11 cellular contexts compared by ENCODE assay signal in the genomic region with DNA sequence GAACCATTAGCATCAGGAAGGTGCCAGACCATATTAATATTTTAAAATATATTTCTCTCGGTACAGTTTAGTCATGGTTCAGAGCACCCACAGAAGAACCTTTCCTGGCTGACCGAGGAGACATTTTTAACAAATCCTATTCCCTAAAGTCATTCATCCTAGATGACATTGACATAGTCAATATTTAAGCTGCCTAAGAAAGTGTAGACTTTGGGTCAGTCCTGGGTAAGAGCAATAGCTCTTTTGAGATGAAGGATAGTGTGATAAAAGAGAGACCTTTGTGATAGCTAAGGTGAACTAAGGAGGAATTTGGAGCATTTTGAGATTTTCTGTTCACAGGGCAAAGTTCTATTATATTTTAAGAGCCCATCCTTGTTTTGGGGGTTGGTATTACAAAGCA. TPM values are rescaled to one million over a fixed set of nuclear protein-coding genes. Genes with fewer than 3 reads are reported as not detected.
DNase-seq lines count a peak whose midpoint lies in the region; ATAC-seq, FAIRE-seq and TF ChIP-seq lines count a peak whose summit lies in the region.
"Had no signal": no experiment of that assay in that cellular context is flagged by ENCODE, and none has a peak within 500 bp of the region (broad histone marks: within the 10 kb centered on the region; RNA-seq: fewer than 3 reads in every experiment).

No MANE protein-coding gene starts in this region.

- no peak for DNase-seq in GM12865 (ENCODE audit: low read depth)
- no peak for DNase-seq in colonic mucosa
- DNase-seq in small intestine: no peak
- no peak for DNase-seq in activated CD4-positive, alpha-beta memory T cell treated with anti-CD3 and anti-CD28 coated beads for 36 hours
- DNase-seq in GM19240 (ENCODE audit: insufficient read length, low spot score): no peak
- DNase-seq in NCI-H2227 treated with DMSO at 0.1 percent for 48 hours (lab: John Stamatoyannopoulos, UW): no peak

- peak overlapping the region; percentile 23 for H3K27ac ChIP-seq in colonic mucosa
- H3K27ac ChIP-seq in small intestine (ENCODE audit: low read depth in 1 of 2, low read length in 1 of 2): peak overlapping the region; percentile 32 to 82
- H3K27ac ChIP-seq: vagina had no signal

- H3K36me3 ChIP-seq in colonic mucosa (no peaks in the 10 kb centered on the region), small intestine (ENCODE audit: control insufficient read depth in 2 of 2, insufficient read depth in 2 of 2, low read length in 2 of 2) (no peaks in the 10 kb centered on the region)
- H3K36me3 ChIP-seq: vagina had no signal

- H3K27me3 ChIP-seq in colonic mucosa (no peaks in the 10 kb centered on the region), small intestine (ENCODE audit: control insufficient read depth in 2 of 2, insufficient read depth in 2 of 2, low read length in 2 of 2) (no peaks in the 10 kb centered on the region)
- H3K27me3 ChIP-seq: vagina had no signal

- no peaks in the 10 kb centered on the region for H3K9me3 Mint-ChIP-seq in IgD-negative memory B cell
- no peaks in the 10 kb centered on the region for H3K9me3 Mint-ChIP-seq in activated CD4-positive, alpha-beta memory T cell treated with anti-CD3 and anti-CD28 coated beads for 36 hours

- peaks cover 3% of the 10 kb centered on the region for H3K36me3 Mint-ChIP-seq in IgD-negative memory B cell
- peaks cover 4% of the 10 kb centered on the region for H3K36me3 Mint-ChIP-seq in activated CD4-positive, alpha-beta memory T cell treated with anti-CD3 and anti-CD28 coated beads for 36 hours

- WGBS in small intestine, 3 donors: 54 to 68% (median 65%) methylated on average over 2 of the region's 2 CpGs

- H3K9ac ChIP-seq in colonic mucosa (ENCODE audit: low read depth in 2 of 2, low read length in 2 of 2): peak overlapping the region in 1 of 2 donors; percentile 59

- H3K4me3 Mint-ChIP-seq in IgD-negative memory B cell: peak overlapping the region in 2 of 4 donors; percentile 34 to 70
- H3K4me3 Mint-ChIP-seq in activated CD4-positive, alpha-beta memory T cell treated with anti-CD3 and anti-CD28 coated beads for 36 hours: no peak overlapping the region
- H3K4me3 Mint-ChIP-seq: activated CD8-positive, alpha-beta memory T cell treated with anti-CD3 and anti-CD28 coated beads, Interleukin-2, amount 10 ng/mL, durations not matched to agents 7 days and 5 days had no signal

- CTCF ChIA-PET in activated CD4-positive, alpha-beta memory T cell treated with anti-CD3 and anti-CD28 coated beads for 36 hours (lab: Charles Lee): no interaction called here

- H3K27ac Mint-ChIP-seq in IgD-negative memory B cell: peak overlapping the region in 2 of 3 donors; percentile 37 to 83
- no peak overlapping the region for H3K27ac Mint-ChIP-seq in activated CD4-positive, alpha-beta memory T cell treated with anti-CD3 and anti-CD28 coated beads for 36 hours

- H3K4me3 ChIP-seq in GM12865 (ENCODE audit: low read depth, low read length) (peak overlapping the region; percentile 25; the same call in 1 of the 2 replicates), colonic mucosa (no peak overlapping the region), small intestine (ENCODE audit: low read depth in 1 of 2, low read length in 2 of 2) (no peak overlapping the region)
- H3K4me3 ChIP-seq: vagina had no signal

- H3K9me3 ChIP-seq in colonic mucosa: no peaks in the 10 kb centered on the region
- no peaks in the 10 kb centered on the region for H3K9me3 ChIP-seq in small intestine (ENCODE audit: control insufficient read depth, low read depth)
- H3K9me3 ChIP-seq: vagina had no signal

- no peak for FAIRE-seq in small intestine (lab: Jason Lieb, UNC)
- FAIRE-seq: H54 had no signal

- ATAC-seq in HG03432 (IDR thresholded peaks at IDR 0.05; ENCODE audit: unreplicated experiment): no peak

- TF ChIP-seq CTCF in GM12865 (IDR thresholded peaks at IDR 0.05; ENCODE audit: insufficient read depth, low read depth, low read length, missing control alignments) (no peak), colonic mucosa (IDR thresholded peaks at IDR 0.05) (no peak)

- H3K27me3 Mint-ChIP-seq in IgD-negative memory B cell: no peaks in the 10 kb centered on the region
- H3K27me3 Mint-ChIP-seq in activated CD4-positive, alpha-beta memory T cell treated with anti-CD3 and anti-CD28 coated beads for 36 hours: no peaks in the 10 kb centered on the region
- H3K27me3 Mint-ChIP-seq: activated CD8-positive, alpha-beta memory T cell treated with anti-CD3 and anti-CD28 coated beads, Interleukin-2, amount 10 ng/mL, durations not matched to agents 7 days and 5 days had no signal

- H3K4me1 ChIP-seq in colonic mucosa: peaks cover 16% of the 10 kb centered on the region
- peaks cover 11 to 18% of the 10 kb centered on the region in 2 donors for H3K4me1 ChIP-seq in small intestine (ENCODE audit: control insufficient read depth in 2 of 2, insufficient read depth in 1 of 2, low read depth in 1 of 2, low read length in 1 of 2)

- peaks cover 36 to 48% (median 41%) of the 10 kb centered on the region in 3 donors for H3K4me1 Mint-ChIP-seq in IgD-negative memory B cell
- H3K4me1 Mint-ChIP-seq in activated CD4-positive, alpha-beta memory T cell treated with anti-CD3 and anti-CD28 coated beads for 36 hours (ENCODE audit: low read depth): peaks cover 55% of the 10 kb centered on the region

- POLR2A ChIA-PET in activated CD4-positive, alpha-beta memory T cell treated with anti-CD3 and anti-CD28 coated beads for 36 hours (lab: Charles Lee): no interaction called here

- intact Hi-C loops in colonic mucosa (cut with DNase I): no loop called here
- intact Hi-C loops in activated CD4-positive, alpha-beta memory T cell treated with anti-CD3 and anti-CD28 coated beads for 36 hours (cut with micrococcal nuclease): no loop called here

RNA-seq across cellular contexts. Expression of a gene that starts 47.5 kb away (rescaled TPM):
- polyA plus RNA-seq in IgD-negative memory B cell (10.2 TPM), small intestine (1 to 10 TPM; 6.8 to 9.8 (median 6.9) TPM)
- total RNA-seq in colonic mucosa: 10 to 100 TPM; 24.5 to 24.8 TPM
- total RNA-seq in activated CD4-positive, alpha-beta memory T cell treated with anti-CD3 and anti-CD28 coated beads for 36 hours: 10 to 100 TPM; 38.5 to 38.7 TPM
